Comparison of ENCODE assay signal across 10 cellular contexts in the genomic region with DNA sequence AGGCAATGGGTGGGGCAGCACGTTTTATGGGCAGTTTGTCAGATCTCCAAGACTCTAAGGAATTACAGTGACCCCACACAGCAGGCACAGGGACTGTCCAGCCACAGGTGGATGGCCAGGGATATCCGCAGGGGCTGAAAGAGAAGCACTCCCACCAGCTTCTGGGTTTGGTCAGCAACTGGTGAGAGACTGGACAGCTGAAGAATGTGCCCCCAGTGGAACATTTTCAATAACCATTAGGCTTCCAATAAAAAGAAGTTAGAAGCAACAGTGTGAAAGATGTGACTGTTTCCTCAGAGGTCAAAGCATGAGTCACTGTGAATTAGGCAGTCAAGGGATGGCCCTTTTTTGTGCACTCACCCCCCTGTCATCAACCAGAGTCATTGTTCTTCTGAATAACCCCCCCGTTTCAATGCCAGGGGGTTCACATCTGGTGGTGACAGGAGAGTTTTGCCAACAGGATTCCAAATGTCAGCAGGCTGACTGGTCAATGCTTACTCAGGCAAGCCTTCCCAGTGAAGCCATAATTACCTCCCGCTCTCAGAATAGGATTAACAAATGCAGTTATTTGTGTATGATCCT.
DNase-seq lines count a peak whose midpoint lies in the region; ATAC-seq, FAIRE-seq and TF ChIP-seq lines count a peak whose summit lies in the region.
"Had no signal": no experiment of that assay in that cellular context is flagged by ENCODE, and none has a peak within 500 bp of the region (broad histone marks: within the 10 kb centered on the region; RNA-seq: fewer than 3 reads in every experiment).

No MANE protein-coding gene starts in this region.

- intact Hi-C loops in A673 (cut with micrococcal nuclease; ENCODE audit: unreplicated experiment), result no loop called here

- in situ Hi-C loops in GM23248 (cut with MboI), result no loop called here

- TF ChIP-seq CTCF in fibroblast of lung (conservative IDR thresholded peaks at IDR 0.05 in 1 of 2, IDR thresholded peaks at IDR 0.05 in 1 of 2; ENCODE audit: low read depth in 1 of 2, low read length in 2 of 2), result no peak
- peak; percentile 10 for TF ChIP-seq CTCF in osteoblast (IDR thresholded peaks at IDR 0.05; ENCODE audit: extremely low read depth, low read depth, low read length)
- no peak for TF ChIP-seq CTCF in A673 (conservative IDR thresholded peaks at IDR 0.05; ENCODE audit: low read depth, low read length)

- H3K36me3 ChIP-seq in GM23248 (ENCODE audit: low read depth), result no peaks in the 10 kb centered on the region
- no peaks in the 10 kb centered on the region for H3K36me3 ChIP-seq in fibroblast of lung (ENCODE audit: control insufficient read depth, insufficient read depth, low read length)
- H3K36me3 ChIP-seq in osteoblast (ENCODE audit: insufficient read depth, low read length), result no peaks in the 10 kb centered on the region
- H3K36me3 ChIP-seq in A673 (ENCODE audit: insufficient read depth, low read length, poor library complexity, severe bottlenecking), result no peaks in the 10 kb centered on the region
- H3K36me3 ChIP-seq: prostate gland had no signal

- peak overlapping the region; percentile 61 for H3K4me2 ChIP-seq in GM23248 (ENCODE audit: unreplicated experiment)
- H3K4me2 ChIP-seq in fibroblast of lung (ENCODE audit: extremely low read depth, insufficient read depth, low read length), result no peak overlapping the region
- H3K4me2 ChIP-seq in osteoblast (ENCODE audit: insufficient read depth, low read length), result peak overlapping the region; percentile 44

- CTCF ChIA-PET in A673 (lab: Charles Lee), result no interaction called here

- peak; percentile 70 for FAIRE-seq in RCC 7860 (lab: Jason Lieb, UNC)

- no peaks in the 10 kb centered on the region for H3K9me2 ChIP-seq in GM23248 (ENCODE audit: insufficient read depth)

- H3K9me3 ChIP-seq in GM23248 (ENCODE audit: low read depth), result no peaks in the 10 kb centered on the region
- H3K9me3 ChIP-seq in fibroblast of lung (ENCODE audit: control insufficient read depth, insufficient read depth, low read depth, low read length), result no peaks in the 10 kb centered on the region
- no peaks in the 10 kb centered on the region for H3K9me3 ChIP-seq in osteoblast (ENCODE audit: low read depth, low read length)
- H3K9me3 ChIP-seq in A673 (ENCODE audit: low read depth, low read length, poor library complexity, severe bottlenecking), result no peaks in the 10 kb centered on the region
- H3K9me3 ChIP-seq: prostate gland had no signal

- H3K4me1 ChIP-seq in GM23248 (ENCODE audit: insufficient read depth), result peaks cover 44% of the 10 kb centered on the region
- peaks cover 13% of the 10 kb centered on the region for H3K4me1 ChIP-seq in fibroblast of lung (ENCODE audit: control insufficient read depth, extremely low read depth, insufficient read depth, low read length)
- H3K4me1 ChIP-seq in osteoblast (ENCODE audit: insufficient read depth, low read length), result peaks cover 35% of the 10 kb centered on the region
- no peaks in the 10 kb centered on the region for H3K4me1 ChIP-seq in A673 (ENCODE audit: insufficient read depth, low read length, poor library complexity, severe bottlenecking)
- H3K4me1 ChIP-seq: prostate gland had no signal

- BruUV-seq in A673 (replicated peaks; lab: Mats Ljungman, UMichigan), result no TSS peak

- H4K20me1 ChIP-seq in GM23248 (ENCODE audit: insufficient read depth) (no peaks in the 10 kb centered on the region), fibroblast of lung (ENCODE audit: control insufficient read depth, extremely low read depth, insufficient read depth, low read length) (no peaks in the 10 kb centered on the region), osteoblast (ENCODE audit: insufficient read depth, low read length) (no peaks in the 10 kb centered on the region)

- H3K27ac ChIP-seq in GM23248 (peak overlapping the region; percentile 60), fibroblast of lung (ENCODE audit: insufficient read depth, low read length) (no peak overlapping the region), osteoblast (ENCODE audit: low read depth, low read length) (peak overlapping the region; percentile 79), A673 (ENCODE audit: low read depth, low read length, poor library complexity, severe bottlenecking) (no peak overlapping the region)
- H3K27ac ChIP-seq: prostate gland had no signal

- H2AFZ ChIP-seq in GM23248 (no peak overlapping the region), fibroblast of lung (ENCODE audit: low read length) (no peak overlapping the region), osteoblast (ENCODE audit: low read length) (peak overlapping the region; percentile 53)

- WGBS in GM23248 (ENCODE audit: low coverage in 1 of 2, low lambda C conversion rate in 2 of 2, missing lambda C conversion rate in 2 of 2), 2 experiments, result 11 to 13% methylated on average over 4 of the region's 4 CpGs

- H3K79me2 ChIP-seq in GM23248 (ENCODE audit: insufficient read depth) (no peaks in the 10 kb centered on the region), fibroblast of lung (ENCODE audit: control insufficient read depth, insufficient read depth, low read length) (no peaks in the 10 kb centered on the region), osteoblast (ENCODE audit: insufficient read depth, low read length) (no peaks in the 10 kb centered on the region)

- POLR2A ChIA-PET in A673 (lab: Charles Lee; ENCODE audit: low non-redundant PET), result no interaction called here

- H3K4me3 ChIP-seq in GM23248 (no peak overlapping the region), fibroblast of lung (replicated peaks in 1 of 4; ENCODE audit: control extremely low read depth in 1 of 4, insufficient read depth in 1 of 4, low read depth in 3 of 4, low read length in 4 of 4) (no peak overlapping the region), osteoblast (ENCODE audit: insufficient read depth, low read length) (no peak overlapping the region), A673 (ENCODE audit: low read depth, low read length, poor library complexity, severe bottlenecking) (no peak overlapping the region)
- H3K4me3 ChIP-seq: prostate gland had no signal

- DNase-seq in GM23248 (peak; percentile 95), RCC 7860 (ENCODE audit: low spot score) (peak; percentile 72), fibroblast of lung (ENCODE audit: low read depth in 2 of 2) (peak; percentile 77 to 80), osteoblast (ENCODE audit: insufficient read length, low spot score, missing footprints) (peak; percentile 86), A673 (ENCODE audit: low spot score) (no peak), HK-2 (ENCODE audit: unreplicated experiment) (no peak), MV-4-11 (lab: John Stamatoyannopoulos, UW) (no peak)
- DNase-seq: NCI-H2081 treated with DMSO at 0.1 percent for 48 hours had no signal

- no peak for ATAC-seq in GM18868 (IDR thresholded peaks at IDR 0.05; ENCODE audit: unreplicated experiment)

- H3K27me3 ChIP-seq in GM23248 (replicated peaks; ENCODE audit: insufficient read depth) (no peaks in the 10 kb centered on the region), fibroblast of lung (ENCODE audit: control insufficient read depth, insufficient read depth, low read length) (no peaks in the 10 kb centered on the region), osteoblast (ENCODE audit: insufficient read depth, low read length) (no peaks in the 10 kb centered on the region), A673 (replicated peaks; ENCODE audit: insufficient read depth, low read depth, low read length, poor library complexity) (no peaks in the 10 kb centered on the region)

- H3F3A ChIP-seq in GM23248 (ENCODE audit: insufficient read depth), result peaks cover 39% of the 10 kb centered on the region

- H3K9ac ChIP-seq in GM23248, result peak overlapping the region; percentile 32
- no peak overlapping the region for H3K9ac ChIP-seq in fibroblast of lung (ENCODE audit: insufficient read depth, low read length)

Comparison
In these comparisons a context has a peak if more than half of its experiments do, and no peak if none do; other contexts are left out.
1. DNase-seq: peak in GM23248 (single experiment), RCC 7860 (single experiment), fibroblast of lung (2 of 2) and osteoblast (single experiment); none in A673 (single experiment), HK-2 (single experiment) and MV-4-11 (single experiment).
2. H3K27ac ChIP-seq: peak in GM23248 (single experiment) and osteoblast (single experiment); none in fibroblast of lung (single experiment) and A673 (single experiment).